8 cellular contexts compared by ENCODE assay signal in genomic region chr5:140175367-140176027, GRCh38. TPM values are rescaled to one million over a fixed set of nuclear protein-coding genes. Genes with fewer than 3 reads are reported as not detected.
DNase-seq lines count a peak whose midpoint lies in the region; ATAC-seq and TF ChIP-seq lines count a peak whose summit lies in the region.

No MANE protein-coding gene starts in this region.

- TF ChIP-seq CTCF in activated CD8-positive, alpha-beta T cell treated with anti-CD3 and anti-CD28 coated beads for 36 hours (IDR thresholded peaks at IDR 0.05), result peak; percentile 45

- H3K4me3 ChIP-seq in ACC112 (ENCODE audit: low read depth, low read length), result peak overlapping the region; percentile 88

- ATAC-seq in GM18858 (IDR thresholded peaks at IDR 0.05; ENCODE audit: unreplicated experiment) (peak; percentile 26), HG03064 (IDR thresholded peaks at IDR 0.05; ENCODE audit: low read depth, unreplicated experiment) (peak; percentile 43)
- peak; percentile 45 for ATAC-seq in activated CD8-positive, alpha-beta T cell treated with anti-CD3 and anti-CD28 coated beads for 36 hours

- H3K27me3 ChIP-seq in ACC112 (ENCODE audit: insufficient read depth, low read length), result no peaks in the 10 kb centered on the region

- H3K4me1 ChIP-seq in ACC112 (ENCODE audit: control insufficient read depth, insufficient read depth, low read length, unreplicated experiment), result peaks cover 23% of the 10 kb centered on the region

- peak overlapping the region; percentile 79 for H3K27ac Mint-ChIP-seq in activated CD8-positive, alpha-beta T cell treated with anti-CD3 and anti-CD28 coated beads for 36 hours

- no peaks in the 10 kb centered on the region for H3K36me3 Mint-ChIP-seq in activated CD8-positive, alpha-beta T cell treated with anti-CD3 and anti-CD28 coated beads for 36 hours (ENCODE audit: low read depth)

- peak overlapping the region; percentile 81 for H3K4me3 Mint-ChIP-seq in activated CD8-positive, alpha-beta T cell treated with anti-CD3 and anti-CD28 coated beads for 36 hours

- peaks cover 4% of the 10 kb centered on the region for H3K27me3 Mint-ChIP-seq in activated CD8-positive, alpha-beta T cell treated with anti-CD3 and anti-CD28 coated beads for 36 hours

- no peaks in the 10 kb centered on the region for H3K9me3 Mint-ChIP-seq in activated CD8-positive, alpha-beta T cell treated with anti-CD3 and anti-CD28 coated beads for 36 hours

- no peaks in the 10 kb centered on the region for H3K36me3 ChIP-seq in ACC112 (ENCODE audit: insufficient read depth, low read length)

- H3K27ac ChIP-seq in ACC112 (ENCODE audit: low read depth, low read length), result peak overlapping the region; percentile 61

- peaks cover 4% of the 10 kb centered on the region for H3K79me2 ChIP-seq in ACC112 (ENCODE audit: control insufficient read depth, insufficient read depth, low read length, unreplicated experiment)

- CTCF ChIA-PET in activated CD8-positive, alpha-beta T cell treated with anti-CD3 and anti-CD28 coated beads for 36 hours (lab: Charles Lee), result interaction anchor here (0.6 to 2.6 kb wide), 5 partner anchors 13 to 177 kb away, joined by 3 to 8 read pairs (median 3); no protein-coding TSS in a partner anchor

- intact Hi-C loops in activated CD8-positive, alpha-beta T cell treated with anti-CD3 and anti-CD28 coated beads for 36 hours (cut with micrococcal nuclease), result no loop called here

- POLR2A ChIA-PET in activated CD8-positive, alpha-beta T cell treated with anti-CD3 and anti-CD28 coated beads for 36 hours (lab: Charles Lee), result interaction anchor here (0.6 to 1.5 kb wide), 5 partner anchors 16 to 225 kb away, joined by 3 to 5 read pairs (median 3); no protein-coding TSS in a partner anchor

- peak overlapping the region; percentile 68 for H2AFZ ChIP-seq in ACC112 (ENCODE audit: low read length, unreplicated experiment)

- H3K4me1 Mint-ChIP-seq in activated CD8-positive, alpha-beta T cell treated with anti-CD3 and anti-CD28 coated beads for 36 hours (ENCODE audit: low read depth), result peaks cover 9% of the 10 kb centered on the region

- DNase-seq in NCI-H524 treated with DMSO at 0.1 percent for 48 hours (lab: John Stamatoyannopoulos, UW) (peak; percentile 13), medulla oblongata (ENCODE audit: extremely low spot score) (peak; percentile 57)
- peak; percentile 77 for DNase-seq in activated CD8-positive, alpha-beta T cell treated with anti-CD3 and anti-CD28 coated beads for 36 hours
- peak; percentile 46 for DNase-seq in effector CD8-positive, alpha-beta T cell (lab: John Stamatoyannopoulos, UW)
- peak; percentile 43 for DNase-seq in stimulated activated CD8-positive, alpha-beta memory T cell treated with anti-CD3 and anti-CD28 coated beads, Interleukin-12 subunit alpha, Interleukin-12 subunit beta, amount 100 ng/mL, for 4 hours (ENCODE audit: low read depth)

RNA-seq across cellular contexts. Expression of gene CYSTM1, which starts 0.5 kb away (rescaled TPM):
- total RNA-seq in activated CD8-positive, alpha-beta T cell treated with anti-CD3 and anti-CD28 coated beads for 36 hours, result 10 to 100 TPM; 15.8 to 18.5 TPM

RNA-seq across cellular contexts. Expression of gene IGIP, which starts 49.8 kb away (rescaled TPM):
- 1 to 10 TPM; 1.3 to 1.5 TPM for total RNA-seq in activated CD8-positive, alpha-beta T cell treated with anti-CD3 and anti-CD28 coated beads for 36 hours

Comparison
In these comparisons a context has a peak if more than half of its experiments do, and no peak if none do; other contexts are left out.
1. Peak in every context shown above with its lines: DNase-seq, ATAC-seq, H3K4me3 ChIP-seq and H3K27ac ChIP-seq.
2. DNase-seq: peak in every context shown above with its lines; median percentile 77 in activated CD8-positive, alpha-beta T cell treated with anti-CD3 and anti-CD28 coated beads for 36 hours; 57 in medulla oblongata; 46 in effector CD8-positive, alpha-beta T cell; 43 in stimulated activated CD8-positive, alpha-beta memory T cell treated with anti-CD3 and anti-CD28 coated beads, Interleukin-12 subunit alpha, Interleukin-12 subunit beta, amount 100 ng/mL, for 4 hours; 13 in NCI-H524 treated with DMSO at 0.1 percent for 48 hours.